8 cellular contexts compared by ENCODE assay signal in genomic region chr6:130322673-130323268, GRCh38. TPM values are rescaled to one million over a fixed set of nuclear protein-coding genes. Genes with fewer than 3 reads are reported as not detected.
DNase-seq lines count a peak whose midpoint lies in the region; ATAC-seq and TF ChIP-seq lines count a peak whose summit lies in the region.

No MANE protein-coding gene starts in this region.

- peaks cover 6% of the 10 kb centered on the region for H3K4me1 Mint-ChIP-seq in brain

- no peak overlapping the region for H3K4me3 Mint-ChIP-seq in brain

- H3K36me3 Mint-ChIP-seq in brain = no peaks in the 10 kb centered on the region

- intact Hi-C loops in left colon (cut with DNase I, micrococcal nuclease) = loop anchor here in 1 of 2 donors (5.0 to 10.0 kb wide), 2 partner anchors 372 to 550 kb away; no protein-coding TSS in a partner anchor

- H3K9me3 Mint-ChIP-seq in brain = no peaks in the 10 kb centered on the region

- ATAC-seq in left colon (peak; percentile 61), GM19351 (IDR thresholded peaks at IDR 0.05; ENCODE audit: unreplicated experiment) (no peak)

- H3K27ac Mint-ChIP-seq in brain = no peak overlapping the region

- TF ChIP-seq CTCF in brain (conservative IDR thresholded peaks at IDR 0.05) = peak; percentile 83 to 91

- DNase-seq in SHP77 (lab: John Stamatoyannopoulos, UW) (peak; percentile 18 to 54), SHP77 treated with DMSO at 0.1 percent for 48 hours (lab: John Stamatoyannopoulos, UW) (no peak), LHCN-M2 (ENCODE audit: low read depth) (peak; percentile 49), T-helper 2 cell (peak in 4 of 5 experiments; percentile 5 to 71 (median 24)), left colon (peak; percentile 31 to 39)
- DNase-seq in stimulated activated CD4-positive, alpha-beta T cell treated with anti-CD3 and anti-CD28 coated beads, TNF-alpha, amount 100 ng/mL, for 24 hours (ENCODE audit: low read depth in 3 of 3) = peak; percentile 7 to 27 (median 18)

- H3K27me3 Mint-ChIP-seq in brain = peaks cover 3% of the 10 kb centered on the region

RNA-seq across cellular contexts. Expression of gene TMEM200A, which starts 43.0 kb away (rescaled TPM):
- 0.17 and 0.32 TPM in 2 replicates for total RNA-seq in LHCN-M2 (2014; rRNA removed)
- 0.04 TPM for polyA plus RNA-seq in LHCN-M2 (2012)
- polyA plus RNA-seq in brain (ENCODE audit: insufficient read depth, low read depth, low replicate concordance) = 0.42 TPM
- total RNA-seq in left colon = 10 to 100 TPM; 24.6 to 26.9 TPM

Comparison
In these comparisons a context has a peak if more than half of its experiments do, and no peak if none do; other contexts are left out.
1. RNA of gene TMEM200A, which starts 43.0 kb away (total RNA-seq): 24.6 to 26.9 TPM in left colon; 0.17 to 0.32 TPM in LHCN-M2; every median in the first group is over 10 times any median in the second.